ENCODE assay signal across 38 cellular contexts in genomic region chr11:32843544-32843943, GRCh38. TPM values are rescaled to one million over a fixed set of nuclear protein-coding genes. Genes with fewer than 3 reads are reported as not detected.
"Had no signal": no experiment of that assay in that cellular context is flagged by ENCODE, and none has a peak within 500 bp of the region (broad histone marks: within the 10 kb centered on the region; RNA-seq: fewer than 3 reads in every experiment).

No MANE protein-coding gene starts in this region.

- H3K27ac Mint-ChIP-seq: activated CD4-positive, alpha-beta memory T cell treated with anti-CD3 and anti-CD28 coated beads, Interleukin-2, amount 10 ng/mL, durations not matched to agents 7 days and 5 days; activated CD8-positive, alpha-beta memory T cell treated with anti-CD3 and anti-CD28 coated beads, Interleukin-2, amount 10 ng/mL, durations not matched to agents 7 days and 5 days; activated naive CD4-positive, alpha-beta T cell treated with anti-CD3 and anti-CD28 coated beads, Interleukin-2, amount 50 U/mL, for 24 hours; activated naive CD8-positive, alpha-beta T cell treated with anti-CD3 and anti-CD28 coated beads, Interleukin-2, amount 10 ng/mL, durations not matched to agents 7 days and 5 days; IgD-negative memory B cell had no signal

- H3K27me3 ChIP-seq: ascending aorta, cardiac muscle cell, MG63, Peyer's patch had no signal

- DNase-seq: activated CD4-positive, alpha-beta memory T cell treated with anti-CD3 and anti-CD28 coated beads, Interleukin-2, amount 10 ng/mL, durations not matched to agents 7 days and 5 days; activated CD4-positive, alpha-beta T cell treated with anti-CD3 and anti-CD28 coated beads for 1 hour; activated CD4-positive, alpha-beta T cell treated with anti-CD3 and anti-CD28 coated beads for 48 hours; activated CD4-positive, CD25-positive, alpha-beta regulatory T cell; activated CD8-positive, alpha-beta memory T cell treated with anti-CD3 and anti-CD28 coated beads for 24 hours; activated CD8-positive, alpha-beta memory T cell treated with anti-CD3 and anti-CD28 coated beads, Interleukin-2, amount 10 ng/mL, durations not matched to agents 7 days and 5 days; activated CD8-positive, alpha-beta memory T cell treated with anti-CD3 and anti-CD28 coated beads, Interleukin-2, amount 50 U/mL, for 48 hours; activated effector memory CD4-positive, alpha-beta T cell treated with Interleukin-2 at 50 U/mL for 16 hours; activated naive CD8-positive, alpha-beta T cell treated with anti-CD3 and anti-CD28 coated beads, Interleukin-2, amount 10 ng/mL, durations not matched to agents 7 days and 5 days; activated T-cell treated with anti-CD3 and anti-CD28 coated beads, Interleukin-2, amount 50 U/mL, for 48 hours; amygdala; Kasumi-1; KG1; MG63; NCI-H1048; NCI-H1105 treated with DMSO at 0.1 percent for 48 hours; NCI-H1436; NCI-H1694 treated with DMSO at 0.1 percent for 48 hours; NCI-H2029; NCI-H510A; NCI-H526; NCI-H748 treated with DMSO at 0.1 percent for 48 hours; NK-92 treated with Interleukin-12 subunit alpha and Interleukin-12 subunit beta, amount 100 ng/mL, for 24 hours; PC-3; Peyer's patch; RPMI8226; SHP77 treated with DMSO at 0.1 percent for 48 hours; SW 1271; T-helper 1 cell; T-helper 2 cell; T-helper 9 cell; WERI-Rb-1 had no signal

- H3K36me3 Mint-ChIP-seq: activated CD8-positive, alpha-beta memory T cell treated with anti-CD3 and anti-CD28 coated beads, Interleukin-2, amount 10 ng/mL, durations not matched to agents 7 days and 5 days; activated naive CD4-positive, alpha-beta T cell treated with anti-CD3 and anti-CD28 coated beads, Interleukin-2, amount 50 U/mL, for 24 hours; activated naive CD8-positive, alpha-beta T cell treated with anti-CD3 and anti-CD28 coated beads, Interleukin-2, amount 10 ng/mL, durations not matched to agents 7 days and 5 days had no signal

- H3K4me3 Mint-ChIP-seq: activated CD4-positive, alpha-beta memory T cell treated with anti-CD3 and anti-CD28 coated beads, Interleukin-2, amount 10 ng/mL, durations not matched to agents 7 days and 5 days; activated CD8-positive, alpha-beta memory T cell treated with anti-CD3 and anti-CD28 coated beads, Interleukin-2, amount 10 ng/mL, durations not matched to agents 7 days and 5 days; activated naive CD4-positive, alpha-beta T cell treated with anti-CD3 and anti-CD28 coated beads, Interleukin-2, amount 50 U/mL, for 24 hours; activated naive CD8-positive, alpha-beta T cell treated with anti-CD3 and anti-CD28 coated beads, Interleukin-2, amount 10 ng/mL, durations not matched to agents 7 days and 5 days; central memory CD8-positive, alpha-beta T cell; IgD-negative memory B cell had no signal

- ATAC-seq: activated CD8-positive, alpha-beta memory T cell treated with anti-CD3 and anti-CD28 coated beads, Interleukin-2, amount 10 ng/mL, durations not matched to agents 7 days and 5 days; PC-3 had no signal

- H3K4me1 ChIP-seq: ascending aorta, Peyer's patch had no signal

- H3K27ac ChIP-seq: ascending aorta, cardiac muscle cell, Peyer's patch, WERI-Rb-1 had no signal

- H3K4me3 ChIP-seq: ascending aorta, cardiac muscle cell, MG63, Peyer's patch had no signal

- H3K4me1 Mint-ChIP-seq: activated CD4-positive, alpha-beta memory T cell treated with anti-CD3 and anti-CD28 coated beads, Interleukin-2, amount 10 ng/mL, durations not matched to agents 7 days and 5 days; activated CD8-positive, alpha-beta memory T cell treated with anti-CD3 and anti-CD28 coated beads, Interleukin-2, amount 10 ng/mL, durations not matched to agents 7 days and 5 days; activated naive CD4-positive, alpha-beta T cell treated with anti-CD3 and anti-CD28 coated beads, Interleukin-2, amount 50 U/mL, for 24 hours; activated naive CD8-positive, alpha-beta T cell treated with anti-CD3 and anti-CD28 coated beads, Interleukin-2, amount 10 ng/mL, durations not matched to agents 7 days and 5 days; central memory CD8-positive, alpha-beta T cell had no signal

- H3K9me3 ChIP-seq: ascending aorta, MG63, Peyer's patch had no signal

- H3K36me3 ChIP-seq: ascending aorta, cardiac muscle cell, MG63, Peyer's patch, WERI-Rb-1 had no signal

- H3K9me3 Mint-ChIP-seq: activated CD4-positive, alpha-beta memory T cell treated with anti-CD3 and anti-CD28 coated beads, Interleukin-2, amount 10 ng/mL, durations not matched to agents 7 days and 5 days; activated naive CD4-positive, alpha-beta T cell treated with anti-CD3 and anti-CD28 coated beads, Interleukin-2, amount 50 U/mL, for 24 hours; activated naive CD8-positive, alpha-beta T cell treated with anti-CD3 and anti-CD28 coated beads, Interleukin-2, amount 10 ng/mL, durations not matched to agents 7 days and 5 days; central memory CD8-positive, alpha-beta T cell had no signal

- H3K27me3 Mint-ChIP-seq: activated CD4-positive, alpha-beta memory T cell treated with anti-CD3 and anti-CD28 coated beads, Interleukin-2, amount 10 ng/mL, durations not matched to agents 7 days and 5 days; IgD-negative memory B cell had no signal

RNA-seq across cellular contexts. Expression of gene PRRG4, which starts 13.8 kb away (rescaled TPM):
- total RNA-seq: cardiac muscle cell, chondrocyte had no signal
- polyA plus RNA-seq: cardiac muscle cell, IgD-negative memory B cell had no signal

RNA-seq across cellular contexts. Expression of gene CCDC73, which starts 49.1 kb away (rescaled TPM):
- total RNA-seq: activated CD4-positive, alpha-beta memory T cell treated with anti-CD3 and anti-CD28 coated beads, Interleukin-2, amount 10 ng/mL, durations not matched to agents 7 days and 5 days; ascending aorta; cardiac muscle cell; chondrocyte; Peyer's patch had no signal
- polyA plus RNA-seq: IgD-negative memory B cell had no signal
